In the genomic region with DNA sequence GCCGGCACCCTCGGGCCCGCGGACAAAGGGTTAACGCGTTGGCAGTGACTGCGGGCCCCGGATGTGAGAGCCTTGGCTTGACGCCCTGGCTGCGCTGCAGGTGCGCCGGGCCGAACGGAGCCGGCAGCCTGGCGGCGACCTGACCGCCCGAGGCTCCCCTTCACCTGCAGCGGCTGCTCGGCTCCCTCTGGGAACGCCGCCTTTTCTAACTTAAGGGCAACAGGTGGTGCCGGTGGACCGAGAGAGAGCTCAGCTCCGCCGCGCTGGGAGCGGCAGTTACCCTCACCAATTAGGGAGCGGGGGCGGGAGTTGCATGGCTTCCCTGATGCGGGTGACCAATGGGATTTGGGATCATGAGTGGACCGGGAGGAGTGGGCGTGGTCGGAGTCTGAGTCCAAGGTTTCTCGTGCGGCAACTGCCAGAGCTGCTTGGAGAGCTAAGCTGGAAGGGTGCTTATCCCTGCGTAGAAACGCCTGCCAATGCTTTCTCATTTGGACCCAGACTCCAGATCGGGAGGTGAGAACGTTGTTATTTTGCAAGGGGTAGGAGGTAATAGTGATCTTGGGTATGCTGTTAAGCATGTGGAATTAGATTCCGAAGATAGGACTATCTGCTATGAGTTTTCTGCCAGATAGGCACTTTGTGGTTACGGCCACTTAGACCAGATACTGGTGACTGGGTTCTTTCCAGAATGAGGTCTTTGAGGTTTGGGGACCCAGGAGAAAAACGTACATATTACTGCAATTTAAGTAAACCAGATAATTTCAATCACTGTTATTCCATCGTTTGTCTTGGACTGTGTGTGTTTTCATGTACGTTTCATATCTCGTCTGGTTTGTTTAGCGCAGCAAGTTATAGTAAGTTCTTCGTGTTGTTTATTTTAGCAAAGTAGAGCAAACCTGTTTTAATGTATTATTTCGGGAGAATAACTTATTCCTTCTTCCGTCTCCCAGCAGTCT, we compare ENCODE assay signal across 1 cellular context.
A peak's percentile ranks its signal among the peaks of the same experiment; 100 is the strongest.
TF ChIP-seq lines count a peak whose summit lies in the region.

A gene with protein sequence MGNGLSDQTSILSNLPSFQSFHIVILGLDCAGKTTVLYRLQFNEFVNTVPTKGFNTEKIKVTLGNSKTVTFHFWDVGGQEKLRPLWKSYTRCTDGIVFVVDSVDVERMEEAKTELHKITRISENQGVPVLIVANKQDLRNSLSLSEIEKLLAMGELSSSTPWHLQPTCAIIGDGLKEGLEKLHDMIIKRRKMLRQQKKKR (plus strand): TSS at position 421 of the 959 bp plus-strand sequence. CDS start 622 bp downstream, outside the sequence.

TF ChIP-seq in HEK293, 187 proteins besides CTCF, POLR2A, EP300 and RAD21 (continued from another document and continues in another):
- no peak for TF ChIP-seq ZNF501 (tag by site-specific recombination; IDR thresholded peaks at IDR 0.05)
- TF ChIP-seq, protein P1, sequence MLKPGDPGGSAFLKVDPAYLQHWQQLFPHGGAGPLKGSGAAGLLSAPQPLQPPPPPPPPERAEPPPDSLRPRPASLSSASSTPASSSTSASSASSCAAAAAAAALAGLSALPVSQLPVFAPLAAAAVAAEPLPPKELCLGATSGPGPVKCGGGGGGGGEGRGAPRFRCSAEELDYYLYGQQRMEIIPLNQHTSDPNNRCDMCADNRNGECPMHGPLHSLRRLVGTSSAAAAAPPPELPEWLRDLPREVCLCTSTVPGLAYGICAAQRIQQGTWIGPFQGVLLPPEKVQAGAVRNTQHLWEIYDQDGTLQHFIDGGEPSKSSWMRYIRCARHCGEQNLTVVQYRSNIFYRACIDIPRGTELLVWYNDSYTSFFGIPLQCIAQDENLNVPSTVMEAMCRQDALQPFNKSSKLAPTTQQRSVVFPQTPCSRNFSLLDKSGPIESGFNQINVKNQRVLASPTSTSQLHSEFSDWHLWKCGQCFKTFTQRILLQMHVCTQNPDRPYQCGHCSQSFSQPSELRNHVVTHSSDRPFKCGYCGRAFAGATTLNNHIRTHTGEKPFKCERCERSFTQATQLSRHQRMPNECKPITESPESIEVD (tag by site-specific recombination; IDR thresholded peaks at IDR 0.05), result no peak
- TF ChIP-seq SALL2 (tag by site-specific recombination; IDR thresholded peaks at IDR 0.05; ENCODE audit: borderline replicate concordance), result no peak
- TF ChIP-seq, protein P2, sequence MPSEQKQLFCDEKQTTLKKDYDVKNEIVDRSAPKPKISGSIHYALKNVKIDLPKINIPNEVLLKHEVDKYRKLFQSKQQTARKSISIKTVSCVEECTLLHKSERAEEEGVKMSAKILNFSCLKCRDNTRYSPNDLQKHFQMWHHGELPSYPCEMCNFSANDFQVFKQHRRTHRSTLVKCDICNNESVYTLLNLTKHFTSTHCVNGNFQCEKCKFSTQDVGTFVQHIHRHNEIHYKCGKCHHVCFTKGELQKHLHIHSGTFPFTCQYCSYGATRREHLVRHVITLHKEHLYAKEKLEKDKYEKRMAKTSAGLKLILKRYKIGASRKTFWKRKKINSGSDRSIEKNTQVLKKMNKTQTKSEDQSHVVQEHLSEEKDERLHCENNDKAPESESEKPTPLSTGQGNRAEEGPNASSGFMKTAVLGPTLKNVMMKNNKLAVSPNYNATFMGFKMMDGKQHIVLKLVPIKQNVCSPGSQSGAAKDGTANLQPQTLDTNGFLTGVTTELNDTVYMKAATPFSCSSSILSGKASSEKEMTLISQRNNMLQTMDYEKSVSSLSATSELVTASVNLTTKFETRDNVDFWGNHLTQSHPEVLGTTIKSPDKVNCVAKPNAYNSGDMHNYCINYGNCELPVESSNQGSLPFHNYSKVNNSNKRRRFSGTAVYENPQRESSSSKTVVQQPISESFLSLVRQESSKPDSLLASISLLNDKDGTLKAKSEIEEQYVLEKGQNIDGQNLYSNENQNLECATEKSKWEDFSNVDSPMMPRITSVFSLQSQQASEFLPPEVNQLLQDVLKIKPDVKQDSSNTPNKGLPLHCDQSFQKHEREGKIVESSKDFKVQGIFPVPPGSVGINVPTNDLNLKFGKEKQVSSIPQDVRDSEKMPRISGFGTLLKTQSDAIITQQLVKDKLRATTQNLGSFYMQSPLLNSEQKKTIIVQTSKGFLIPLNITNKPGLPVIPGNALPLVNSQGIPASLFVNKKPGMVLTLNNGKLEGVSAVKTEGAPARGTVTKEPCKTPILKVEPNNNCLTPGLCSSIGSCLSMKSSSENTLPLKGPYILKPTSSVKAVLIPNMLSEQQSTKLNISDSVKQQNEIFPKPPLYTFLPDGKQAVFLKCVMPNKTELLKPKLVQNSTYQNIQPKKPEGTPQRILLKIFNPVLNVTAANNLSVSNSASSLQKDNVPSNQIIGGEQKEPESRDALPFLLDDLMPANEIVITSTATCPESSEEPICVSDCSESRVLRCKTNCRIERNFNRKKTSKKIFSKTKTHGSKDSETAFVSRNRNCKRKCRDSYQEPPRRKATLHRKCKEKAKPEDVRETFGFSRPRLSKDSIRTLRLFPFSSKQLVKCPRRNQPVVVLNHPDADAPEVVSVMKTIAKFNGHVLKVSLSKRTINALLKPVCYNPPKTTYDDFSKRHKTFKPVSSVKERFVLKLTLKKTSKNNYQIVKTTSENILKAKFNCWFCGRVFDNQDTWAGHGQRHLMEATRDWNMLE (tag by site-specific recombination; conservative IDR thresholded peaks at IDR 0.05; ENCODE audit: low read depth), result no peak
- no peak for TF ChIP-seq ZNF677 (tag by site-specific recombination; IDR thresholded peaks at IDR 0.05)
- peak; percentile 91; the same call in 1 of the 2 replicates for TF ChIP-seq ZNF423 (tag by site-specific recombination; IDR thresholded peaks at IDR 0.05)
- TF ChIP-seq, protein P3, sequence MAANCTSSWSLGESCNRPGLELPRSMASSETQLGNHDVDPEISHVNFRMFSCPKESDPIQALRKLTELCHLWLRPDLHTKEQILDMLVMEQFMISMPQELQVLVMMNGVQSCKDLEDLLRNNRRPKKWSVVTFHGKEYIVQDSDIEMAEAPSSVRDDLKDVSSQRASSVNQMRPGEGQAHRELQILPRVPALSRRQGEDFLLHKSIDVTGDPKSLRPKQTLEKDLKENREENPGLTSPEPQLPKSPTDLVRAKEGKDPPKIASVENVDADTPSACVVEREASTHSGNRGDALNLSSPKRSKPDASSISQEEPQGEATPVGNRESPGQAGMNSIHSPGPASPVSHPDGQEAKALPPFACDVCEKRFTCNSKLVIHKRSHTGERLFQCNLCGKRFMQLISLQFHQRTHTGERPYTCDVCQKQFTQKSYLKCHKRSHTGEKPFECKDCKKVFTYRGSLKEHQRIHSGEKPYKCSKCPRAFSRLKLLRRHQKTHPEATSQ (tag by site-specific recombination; IDR thresholded peaks at IDR 0.05), result peak; percentile 56; the same call in 1 of the 2 replicates
- TF ChIP-seq, protein P4, sequence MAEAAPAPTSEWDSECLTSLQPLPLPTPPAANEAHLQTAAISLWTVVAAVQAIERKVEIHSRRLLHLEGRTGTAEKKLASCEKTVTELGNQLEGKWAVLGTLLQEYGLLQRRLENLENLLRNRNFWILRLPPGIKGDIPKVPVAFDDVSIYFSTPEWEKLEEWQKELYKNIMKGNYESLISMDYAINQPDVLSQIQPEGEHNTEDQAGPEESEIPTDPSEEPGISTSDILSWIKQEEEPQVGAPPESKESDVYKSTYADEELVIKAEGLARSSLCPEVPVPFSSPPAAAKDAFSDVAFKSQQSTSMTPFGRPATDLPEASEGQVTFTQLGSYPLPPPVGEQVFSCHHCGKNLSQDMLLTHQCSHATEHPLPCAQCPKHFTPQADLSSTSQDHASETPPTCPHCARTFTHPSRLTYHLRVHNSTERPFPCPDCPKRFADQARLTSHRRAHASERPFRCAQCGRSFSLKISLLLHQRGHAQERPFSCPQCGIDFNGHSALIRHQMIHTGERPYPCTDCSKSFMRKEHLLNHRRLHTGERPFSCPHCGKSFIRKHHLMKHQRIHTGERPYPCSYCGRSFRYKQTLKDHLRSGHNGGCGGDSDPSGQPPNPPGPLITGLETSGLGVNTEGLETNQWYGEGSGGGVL (tag by site-specific recombination; IDR thresholded peaks at IDR 0.05), result no peak
- no peak for TF ChIP-seq GFI1B (tag by site-specific recombination; IDR thresholded peaks at IDR 0.05)
- peak; percentile 76 for TF ChIP-seq ZNF335 (tag by site-specific recombination; conservative IDR thresholded peaks at IDR 0.05)
- TF ChIP-seq ZNF561 (tag by site-specific recombination; IDR thresholded peaks at IDR 0.05; ENCODE audit: borderline replicate concordance), result no peak
- TF ChIP-seq HOXA7 (CRISPR knock-in tag; IDR thresholded peaks at IDR 0.05; ENCODE audit: borderline replicate concordance), result no peak
- TF ChIP-seq TRIM28 (IDR thresholded peaks at IDR 0.05; ENCODE audit: borderline replicate concordance, low read length), result no peak
- TF ChIP-seq GLIS1 (tag by site-specific recombination; IDR thresholded peaks at IDR 0.05), result no peak
- TF ChIP-seq, protein P5, sequence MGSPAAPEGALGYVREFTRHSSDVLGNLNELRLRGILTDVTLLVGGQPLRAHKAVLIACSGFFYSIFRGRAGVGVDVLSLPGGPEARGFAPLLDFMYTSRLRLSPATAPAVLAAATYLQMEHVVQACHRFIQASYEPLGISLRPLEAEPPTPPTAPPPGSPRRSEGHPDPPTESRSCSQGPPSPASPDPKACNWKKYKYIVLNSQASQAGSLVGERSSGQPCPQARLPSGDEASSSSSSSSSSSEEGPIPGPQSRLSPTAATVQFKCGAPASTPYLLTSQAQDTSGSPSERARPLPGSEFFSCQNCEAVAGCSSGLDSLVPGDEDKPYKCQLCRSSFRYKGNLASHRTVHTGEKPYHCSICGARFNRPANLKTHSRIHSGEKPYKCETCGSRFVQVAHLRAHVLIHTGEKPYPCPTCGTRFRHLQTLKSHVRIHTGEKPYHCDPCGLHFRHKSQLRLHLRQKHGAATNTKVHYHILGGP (tag by site-specific recombination; IDR thresholded peaks at IDR 0.05), result no peak
- no peak for TF ChIP-seq ZNF514 (tag by site-specific recombination; IDR thresholded peaks at IDR 0.05)
- TF ChIP-seq ZNF341 (tag by site-specific recombination; IDR thresholded peaks at IDR 0.05; ENCODE audit: low read depth), result no peak
- TF ChIP-seq EGR2 (tag by site-specific recombination; IDR thresholded peaks at IDR 0.05; ENCODE audit: low read depth), result peak; percentile 3; the same call in 1 of the 2 replicates
- no peak for TF ChIP-seq ZNF184 (tag by site-specific recombination; IDR thresholded peaks at IDR 0.05)
- TF ChIP-seq ZNF214 (tag by site-specific recombination; IDR thresholded peaks at IDR 0.05; ENCODE audit: borderline replicate concordance), result no peak
- TF ChIP-seq, protein P6, sequence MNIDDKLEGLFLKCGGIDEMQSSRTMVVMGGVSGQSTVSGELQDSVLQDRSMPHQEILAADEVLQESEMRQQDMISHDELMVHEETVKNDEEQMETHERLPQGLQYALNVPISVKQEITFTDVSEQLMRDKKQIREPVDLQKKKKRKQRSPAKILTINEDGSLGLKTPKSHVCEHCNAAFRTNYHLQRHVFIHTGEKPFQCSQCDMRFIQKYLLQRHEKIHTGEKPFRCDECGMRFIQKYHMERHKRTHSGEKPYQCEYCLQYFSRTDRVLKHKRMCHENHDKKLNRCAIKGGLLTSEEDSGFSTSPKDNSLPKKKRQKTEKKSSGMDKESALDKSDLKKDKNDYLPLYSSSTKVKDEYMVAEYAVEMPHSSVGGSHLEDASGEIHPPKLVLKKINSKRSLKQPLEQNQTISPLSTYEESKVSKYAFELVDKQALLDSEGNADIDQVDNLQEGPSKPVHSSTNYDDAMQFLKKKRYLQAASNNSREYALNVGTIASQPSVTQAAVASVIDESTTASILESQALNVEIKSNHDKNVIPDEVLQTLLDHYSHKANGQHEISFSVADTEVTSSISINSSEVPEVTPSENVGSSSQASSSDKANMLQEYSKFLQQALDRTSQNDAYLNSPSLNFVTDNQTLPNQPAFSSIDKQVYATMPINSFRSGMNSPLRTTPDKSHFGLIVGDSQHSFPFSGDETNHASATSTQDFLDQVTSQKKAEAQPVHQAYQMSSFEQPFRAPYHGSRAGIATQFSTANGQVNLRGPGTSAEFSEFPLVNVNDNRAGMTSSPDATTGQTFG (tag by site-specific recombination; IDR thresholded peaks at IDR 0.05; ENCODE audit: borderline replicate concordance), result no peak
- TF ChIP-seq, protein P7, sequence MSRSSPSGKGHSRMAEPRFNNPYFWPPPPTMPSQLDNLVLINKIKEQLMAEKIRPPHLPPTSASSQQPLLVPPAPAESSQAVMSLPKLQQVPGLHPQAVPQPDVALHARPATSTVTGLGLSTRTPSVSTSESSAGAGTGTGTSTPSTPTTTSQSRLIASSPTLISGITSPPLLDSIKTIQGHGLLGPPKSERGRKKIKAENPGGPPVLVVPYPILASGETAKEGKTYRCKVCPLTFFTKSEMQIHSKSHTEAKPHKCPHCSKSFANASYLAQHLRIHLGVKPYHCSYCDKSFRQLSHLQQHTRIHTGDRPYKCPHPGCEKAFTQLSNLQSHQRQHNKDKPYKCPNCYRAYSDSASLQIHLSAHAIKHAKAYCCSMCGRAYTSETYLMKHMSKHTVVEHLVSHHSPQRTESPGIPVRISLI (tag by site-specific recombination; IDR thresholded peaks at IDR 0.05), result no peak
- no peak for TF ChIP-seq ZNF768 (tag by site-specific recombination; IDR thresholded peaks at IDR 0.05)
- no peak for TF ChIP-seq ZNF530 (tag by site-specific recombination; IDR thresholded peaks at IDR 0.05; ENCODE audit: low read depth)
- peak; percentile 97 for TF ChIP-seq SCRT1 (tag by site-specific recombination; IDR thresholded peaks at IDR 0.05; ENCODE audit: borderline replicate concordance)
- TF ChIP-seq ZNF37A (tag by site-specific recombination; IDR thresholded peaks at IDR 0.05), result no peak
- no peak for TF ChIP-seq ZNF76 (tag by site-specific recombination; IDR thresholded peaks at IDR 0.05; ENCODE audit: borderline replicate concordance, low read depth)
- TF ChIP-seq, protein P8, sequence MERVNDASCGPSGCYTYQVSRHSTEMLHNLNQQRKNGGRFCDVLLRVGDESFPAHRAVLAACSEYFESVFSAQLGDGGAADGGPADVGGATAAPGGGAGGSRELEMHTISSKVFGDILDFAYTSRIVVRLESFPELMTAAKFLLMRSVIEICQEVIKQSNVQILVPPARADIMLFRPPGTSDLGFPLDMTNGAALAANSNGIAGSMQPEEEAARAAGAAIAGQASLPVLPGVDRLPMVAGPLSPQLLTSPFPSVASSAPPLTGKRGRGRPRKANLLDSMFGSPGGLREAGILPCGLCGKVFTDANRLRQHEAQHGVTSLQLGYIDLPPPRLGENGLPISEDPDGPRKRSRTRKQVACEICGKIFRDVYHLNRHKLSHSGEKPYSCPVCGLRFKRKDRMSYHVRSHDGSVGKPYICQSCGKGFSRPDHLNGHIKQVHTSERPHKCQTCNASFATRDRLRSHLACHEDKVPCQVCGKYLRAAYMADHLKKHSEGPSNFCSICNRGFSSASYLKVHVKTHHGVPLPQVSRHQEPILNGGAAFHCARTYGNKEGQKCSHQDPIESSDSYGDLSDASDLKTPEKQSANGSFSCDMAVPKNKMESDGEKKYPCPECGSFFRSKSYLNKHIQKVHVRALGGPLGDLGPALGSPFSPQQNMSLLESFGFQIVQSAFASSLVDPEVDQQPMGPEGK (tag by site-specific recombination; IDR thresholded peaks at IDR 0.05), result no peak
- TF ChIP-seq MYNN (tag by site-specific recombination; IDR thresholded peaks at IDR 0.05; ENCODE audit: borderline replicate concordance), result no peak
- TF ChIP-seq SCRT2 (tag by site-specific recombination; IDR thresholded peaks at IDR 0.05), result peak; percentile 100
